In genomic region chr12:14948672-14949071, GRCh38 we compare ENCODE assay signal across 2 cellular contexts.
TF ChIP-seq lines count a peak whose summit lies in the region.

No MANE protein-coding gene starts in this region.

TF ChIP-seq in SK-N-SH treated with all-trans-retinoic acid at 6 μM for 48 hours, 23 proteins besides CTCF, POLR2A, EP300 and RAD21:
- TF ChIP-seq POU6F1 (CRISPR knock-in tag; IDR thresholded peaks at IDR 0.05; ENCODE audit: borderline replicate concordance, low read depth) (no peak), ZFP30 (CRISPR knock-in tag; IDR thresholded peaks at IDR 0.05) (no peak), ZNF8 (CRISPR knock-in tag; IDR thresholded peaks at IDR 0.05) (no peak), SNAI2 (CRISPR knock-in tag; IDR thresholded peaks at IDR 0.05) (no peak), RARB (CRISPR knock-in tag; IDR thresholded peaks at IDR 0.05) (no peak), ZC3H10 (CRISPR knock-in tag; IDR thresholded peaks at IDR 0.05) (no peak), ZFP3 (CRISPR knock-in tag; IDR thresholded peaks at IDR 0.05) (no peak), GLIS3 (CRISPR knock-in tag; IDR thresholded peaks at IDR 0.05) (no peak), ZNF70 (CRISPR knock-in tag; IDR thresholded peaks at IDR 0.05) (no peak), TOX (CRISPR knock-in tag; IDR thresholded peaks at IDR 0.05; ENCODE audit: borderline replicate concordance) (no peak), ISL1 (CRISPR knock-in tag; IDR thresholded peaks at IDR 0.05) (no peak), CSDC2 (CRISPR knock-in tag; IDR thresholded peaks at IDR 0.05) (no peak), BACH2 (CRISPR knock-in tag; IDR thresholded peaks at IDR 0.05; ENCODE audit: borderline replicate concordance) (no peak), ESRRG (CRISPR knock-in tag; IDR thresholded peaks at IDR 0.05) (no peak), ZNF565 (CRISPR knock-in tag; conservative IDR thresholded peaks at IDR 0.05; ENCODE audit: low read depth) (no peak), PATZ1 (CRISPR knock-in tag; IDR thresholded peaks at IDR 0.05; ENCODE audit: borderline replicate concordance) (no peak), TCF4 (CRISPR knock-in tag; IDR thresholded peaks at IDR 0.05; ENCODE audit: borderline replicate concordance) (no peak)

TF ChIP-seq in HepG2, 621 proteins besides CTCF, POLR2A, EP300 and RAD21:
- TF ChIP-seq SRF (IDR thresholded peaks at IDR 0.05; ENCODE audit: low read depth, low read length) (peak; percentile 83), TGIF2 (CRISPR knock-in tag; IDR thresholded peaks at IDR 0.05) (no peak), GABPA (IDR thresholded peaks at IDR 0.05; ENCODE audit: low read depth, low read length) (no peak), GABPA (CRISPR knock-in tag; IDR thresholded peaks at IDR 0.05; ENCODE audit: low read depth) (peak; percentile 72), USF2 (IDR thresholded peaks at IDR 0.05; ENCODE audit: low read depth, low read length) (no peak), USF2 (CRISPR knock-in tag; IDR thresholded peaks at IDR 0.05; ENCODE audit: borderline replicate concordance) (peak; percentile 19; the same call in 1 of the 2 replicates)
